13 cellular contexts compared by ENCODE assay signal in the genomic region with DNA sequence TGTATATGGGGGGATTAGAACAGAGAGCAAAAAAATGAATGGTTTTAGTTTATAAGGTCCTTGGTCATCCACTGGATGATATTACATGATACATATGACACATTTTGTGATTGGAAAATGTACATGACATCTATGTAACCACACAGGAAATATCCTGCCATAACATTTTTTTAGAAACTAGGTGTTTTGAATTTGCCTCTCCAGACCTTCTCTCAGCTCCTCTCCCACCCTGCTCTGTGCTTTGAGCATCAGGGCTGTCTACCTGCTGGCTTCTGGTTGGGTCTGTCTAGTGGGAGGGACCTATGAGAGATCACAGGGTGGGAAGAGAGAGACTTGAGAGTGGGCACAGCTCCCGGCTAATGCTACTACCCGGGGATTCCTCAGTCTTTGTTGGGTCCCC. TPM values are rescaled to one million over a fixed set of nuclear protein-coding genes. Genes with fewer than 3 reads are reported as not detected.
DNase-seq lines count a peak whose midpoint lies in the region; ATAC-seq, FAIRE-seq and TF ChIP-seq lines count a peak whose summit lies in the region.
"Had no signal": no experiment of that assay in that cellular context is flagged by ENCODE, and none has a peak within 500 bp of the region (broad histone marks: within the 10 kb centered on the region; RNA-seq: fewer than 3 reads in every experiment).

No MANE protein-coding gene starts in this region.

- peaks cover 80% of the 10 kb centered on the region for H3K4me1 Mint-ChIP-seq in activated CD8-positive, alpha-beta T cell treated with anti-CD3 and anti-CD28 coated beads for 36 hours (ENCODE audit: low read depth)
- peaks cover 58 to 76% (median 72%) of the 10 kb centered on the region in 3 donors for H3K4me1 Mint-ChIP-seq in naive B cell

- H3K9ac ChIP-seq in BLaER1 (peak overlapping the region; percentile 52), smooth muscle cell (ENCODE audit: low read depth) (no peak overlapping the region)
- H3K9ac ChIP-seq: parathyroid adenoma had no signal

- TF ChIP-seq CTCF in activated CD8-positive, alpha-beta T cell treated with anti-CD3 and anti-CD28 coated beads for 36 hours (IDR thresholded peaks at IDR 0.05) = no peak
- TF ChIP-seq CTCF in sigmoid colon (IDR thresholded peaks at IDR 0.05) (no peak), smooth muscle cell (IDR thresholded peaks at IDR 0.05; ENCODE audit: borderline replicate concordance, insufficient read depth, poor library complexity, severe bottlenecking) (no peak)

- peaks cover 70% of the 10 kb centered on the region for H3K4me1 ChIP-seq in BLaER1
- no peaks in the 10 kb centered on the region for H3K4me1 ChIP-seq in sigmoid colon
- H3K4me1 ChIP-seq in smooth muscle cell (ENCODE audit: low read depth) = no peaks in the 10 kb centered on the region

- no peak for TF ChIP-seq EP300 in sigmoid colon (IDR thresholded peaks at IDR 0.05)

- POLR2A ChIA-PET in activated CD8-positive, alpha-beta T cell treated with anti-CD3 and anti-CD28 coated beads for 36 hours (lab: Charles Lee) = interaction anchor here (0.9 to 14.2 kb wide), 6 partner anchors 9 to 24 kb away, joined by 3 to 351 read pairs (median 18); a partner anchor contains a TSS

- H3K27me3 ChIP-seq in BLaER1 = no peaks in the 10 kb centered on the region
- no peaks in the 10 kb centered on the region for H3K27me3 ChIP-seq in sigmoid colon
- H3K27me3 ChIP-seq in smooth muscle cell (ENCODE audit: low read depth) = no peaks in the 10 kb centered on the region
- H3K27me3 ChIP-seq: esophagus muscularis mucosa had no signal

- TF ChIP-seq POLR2A in GM12891 (IDR thresholded peaks at IDR 0.05; ENCODE audit: low read depth, low read length) = no peak
- no peak for TF ChIP-seq POLR2A in sigmoid colon (IDR thresholded peaks at IDR 0.05)

- 55 to 58% methylated on average over 2 of the region's 2 CpGs for WGBS in sigmoid colon, 2 donors
- 80% methylated on average over 2 of the region's 2 CpGs for WGBS in smooth muscle cell (ENCODE audit: low lambda C conversion rate)

- peak overlapping the region; percentile 97 for H3K27ac Mint-ChIP-seq in activated CD8-positive, alpha-beta T cell treated with anti-CD3 and anti-CD28 coated beads for 36 hours
- H3K27ac Mint-ChIP-seq in naive B cell = peak overlapping the region; percentile 78 to 94 (median 89)

- no peaks in the 10 kb centered on the region for H3K9me3 ChIP-seq in BLaER1
- no peaks in the 10 kb centered on the region for H3K9me3 ChIP-seq in sigmoid colon
- H3K9me3 ChIP-seq in smooth muscle cell (replicated peaks; ENCODE audit: low read depth) = no peaks in the 10 kb centered on the region
- H3K9me3 ChIP-seq: esophagus muscularis mucosa had no signal

- H3K4me2 ChIP-seq in BLaER1 = peak overlapping the region; percentile 98
- no peak overlapping the region for H3K4me2 ChIP-seq in smooth muscle cell

- intact Hi-C loops in activated CD8-positive, alpha-beta T cell treated with anti-CD3 and anti-CD28 coated beads for 36 hours (cut with micrococcal nuclease) = no loop called here
- intact Hi-C loops in sigmoid colon (cut with DNase I) = no loop called here

- H3K4me3 Mint-ChIP-seq in activated CD8-positive, alpha-beta T cell treated with anti-CD3 and anti-CD28 coated beads for 36 hours = peak overlapping the region; percentile 35
- H3K4me3 Mint-ChIP-seq in naive B cell = peak overlapping the region in 5 of 8 donors; percentile 15 to 85 (median 53)

- DNase-seq in GM12891 (ENCODE audit: insufficient read length, low spot score) (no peak), naive B cell (no peak), cerebellar cortex (ENCODE audit: low spot score) (no peak), sigmoid colon (no peak), smooth muscle cell (lab: John Stamatoyannopoulos, UW; ENCODE audit: unreplicated experiment) (no peak), Kasumi-1 (lab: John Stamatoyannopoulos, UW) (no peak)
- DNase-seq in activated CD8-positive, alpha-beta T cell treated with anti-CD3 and anti-CD28 coated beads for 36 hours = peak; percentile 53
- DNase-seq: hypothalamus; mesendoderm; stimulated activated CD4-positive, alpha-beta T cell treated with anti-CD3 and anti-CD28 coated beads, Interleukin-2, amount 100 ng/mL, for 48 hours had no signal

- H3F3A ChIP-seq in smooth muscle cell (ENCODE audit: low read depth) = peaks cover 14% of the 10 kb centered on the region

- H3K27ac ChIP-seq in BLaER1 (peak overlapping the region; percentile 81), sigmoid colon (no peak overlapping the region), smooth muscle cell (ENCODE audit: low read depth) (no peak overlapping the region)
- H3K27ac ChIP-seq: parathyroid adenoma had no signal

- H3K4me3 ChIP-seq in BLaER1 (no peak overlapping the region), sigmoid colon (no peak overlapping the region), smooth muscle cell (no peak overlapping the region)
- H3K4me3 ChIP-seq: esophagus muscularis mucosa had no signal

- no peaks in the 10 kb centered on the region for H3K27me3 Mint-ChIP-seq in activated CD8-positive, alpha-beta T cell treated with anti-CD3 and anti-CD28 coated beads for 36 hours
- H3K27me3 Mint-ChIP-seq in naive B cell = no peaks in the 10 kb centered on the region

- H3K79me2 ChIP-seq in smooth muscle cell (ENCODE audit: low read depth) = no peaks in the 10 kb centered on the region
- H3K79me2 ChIP-seq: parathyroid adenoma had no signal

- H3K36me3 Mint-ChIP-seq in activated CD8-positive, alpha-beta T cell treated with anti-CD3 and anti-CD28 coated beads for 36 hours (ENCODE audit: low read depth) = peaks cover 96% of the 10 kb centered on the region
- peaks cover 33 to 49% of the 10 kb centered on the region in 2 donors for H3K36me3 Mint-ChIP-seq in naive B cell

- ATAC-seq in activated CD8-positive, alpha-beta T cell treated with anti-CD3 and anti-CD28 coated beads for 36 hours = peak; percentile 70
- no peak for ATAC-seq in naive B cell (ENCODE audit: low read depth in 2 of 2)

- FAIRE-seq in GM12891 (lab: Jason Lieb, UNC) = peak; percentile 60

- CTCF ChIA-PET in activated CD8-positive, alpha-beta T cell treated with anti-CD3 and anti-CD28 coated beads for 36 hours (lab: Charles Lee) = interaction anchor here (0.9 to 1.9 kb wide), 6 partner anchors 11 to 42 kb away, joined by 3 to 7 read pairs (median 4); a partner anchor contains a TSS

- no peaks in the 10 kb centered on the region for H3K9me3 Mint-ChIP-seq in activated CD8-positive, alpha-beta T cell treated with anti-CD3 and anti-CD28 coated beads for 36 hours
- no peaks in the 10 kb centered on the region for H3K9me3 Mint-ChIP-seq in naive B cell

- H4K20me1 ChIP-seq in BLaER1 (0 out of 2 replicates have a peak, but pooled peaks cover 8% of the 10 kb centered on the region), smooth muscle cell (ENCODE audit: low read depth) (no peaks in the 10 kb centered on the region)

- no peak overlapping the region for H2AFZ ChIP-seq in smooth muscle cell (ENCODE audit: low read depth)
- H2AFZ ChIP-seq: parathyroid adenoma had no signal

- peaks cover 89% of the 10 kb centered on the region for H3K36me3 ChIP-seq in BLaER1
- peaks cover 35 to 83% (median 38%) of the 10 kb centered on the region in 4 donors for H3K36me3 ChIP-seq in sigmoid colon
- peaks cover 5% of the 10 kb centered on the region for H3K36me3 ChIP-seq in smooth muscle cell (ENCODE audit: low read depth)

TF ChIP-seq in GM12891, 5 proteins besides CTCF, POLR2A, EP300 and RAD21:
- no peak for TF ChIP-seq PAX5 (IDR thresholded peaks at IDR 0.05; ENCODE audit: insufficient read depth, low read length, severe bottlenecking)
- no peak for TF ChIP-seq SPI1 (IDR thresholded peaks at IDR 0.05; ENCODE audit: low read depth, low read length)
- TF ChIP-seq POLR2AphosphoS5 (IDR thresholded peaks at IDR 0.05; ENCODE audit: low read depth, low read length) = no peak
- TF ChIP-seq TAF1 (IDR thresholded peaks at IDR 0.05; ENCODE audit: low read depth, low read length) = no peak
- no peak for TF ChIP-seq POU2F2 (IDR thresholded peaks at IDR 0.05; ENCODE audit: low read depth, low read length)

RNA-seq across cellular contexts. Expression of a gene that starts 24.4 kb away (rescaled TPM):
- 46.5 TPM for polyA plus RNA-seq in GM12891 (2012; ENCODE audit: low read depth, missing spikeins)
- 100 to 1,000 TPM; 166 to 167 TPM for total RNA-seq in activated CD8-positive, alpha-beta T cell treated with anti-CD3 and anti-CD28 coated beads for 36 hours
- polyA plus RNA-seq in naive B cell (ENCODE audit: low read depth in 6 of 6) (10 to 100 TPM in 5 of 6 donors, under 1 TPM in 1; 0.78 to 34.1 (median 13.7) TPM), sigmoid colon (10 to 100 TPM in 2 of 3 donors, 1 to 10 TPM in 1; 9.9 to 81.6 (median 10.2) TPM), smooth muscle cell (2.8 and 3.2 TPM in 2 replicates)
- total RNA-seq in sigmoid colon (10 to 100 TPM; 13.6 to 18.6 (median 17.7) TPM), smooth muscle cell (3.0 and 4.7 TPM in 2 replicates)

RNA-seq across cellular contexts. Expression of a gene that starts 33.8 kb away (rescaled TPM):
- polyA plus RNA-seq in GM12891 (2012; ENCODE audit: low read depth, missing spikeins) = not detected
- not detected for total RNA-seq in activated CD8-positive, alpha-beta T cell treated with anti-CD3 and anti-CD28 coated beads for 36 hours
- not detected for polyA plus RNA-seq in naive B cell (ENCODE audit: low read depth in 6 of 6)
- total RNA-seq in sigmoid colon = not detected
- polyA plus RNA-seq in sigmoid colon = under 1 TPM in 1 of 3 donors, not detected in 2; 0.38 TPM
- total RNA-seq in smooth muscle cell = 0.27 TPM in 1 of 2 replicates, not detected in the other
- polyA plus RNA-seq in smooth muscle cell = not detected in 2 replicates
- total RNA-seq: esophagus muscularis mucosa had no signal

RNA-seq across cellular contexts. Expression of a gene that starts 40.5 kb away (rescaled TPM):
- not detected for polyA plus RNA-seq in GM12891 (2012; ENCODE audit: low read depth, missing spikeins)
- total RNA-seq in activated CD8-positive, alpha-beta T cell treated with anti-CD3 and anti-CD28 coated beads for 36 hours = not detected
- polyA plus RNA-seq in naive B cell (ENCODE audit: low read depth in 6 of 6) = not detected
- not detected for total RNA-seq in sigmoid colon
- polyA plus RNA-seq in sigmoid colon = 1 to 10 TPM in 2 of 3 donors, not detected in 1; 1.1 to 1.8 TPM
- total RNA-seq in smooth muscle cell = not detected in 2 replicates
- polyA plus RNA-seq in smooth muscle cell = 0.46 and 0.74 TPM in 2 replicates

Comparison
In these comparisons a context has a peak if more than half of its experiments do, and no peak if none do; other contexts are left out.
1. RNA of a gene that starts 24.4 kb away (total RNA-seq): 166 to 167 TPM in activated CD8-positive, alpha-beta T cell treated with anti-CD3 and anti-CD28 coated beads for 36 hours; 13.6 to 18.6 TPM in sigmoid colon and 3.0 to 4.7 TPM in smooth muscle cell; every median in the first group is over 4 times any median in the second.